11 cellular contexts compared by ENCODE assay signal in genomic region chr14:92582706-92583452, GRCh38.
DNase-seq lines count a peak whose midpoint lies in the region; ATAC-seq lines count a peak whose summit lies in the region.
"Had no signal": no experiment of that assay in that cellular context is flagged by ENCODE, and none has a peak within 500 bp of the region (broad histone marks: within the 10 kb centered on the region; RNA-seq: fewer than 3 reads in every experiment).

No MANE protein-coding gene starts in this region.

- H3K4me3 Mint-ChIP-seq in activated CD4-positive, alpha-beta T cell treated with anti-CD3 and anti-CD28 coated beads for 36 hours: no peak overlapping the region
- H3K4me3 Mint-ChIP-seq in stimulated activated naive B cell treated with anti-CD40 and anti-IgM and Interleukin-4, amounts not matched to agents 10 μg/mL and 1 μg/mL and 100 μg/mL, for 72 hours: peak overlapping the region; percentile 47 to 67

- no peaks in the 10 kb centered on the region for H3K27me3 Mint-ChIP-seq in activated CD4-positive, alpha-beta T cell treated with anti-CD3 and anti-CD28 coated beads for 36 hours
- H3K27me3 Mint-ChIP-seq in stimulated activated naive B cell treated with anti-CD40 and anti-IgM and Interleukin-4, amounts not matched to agents 10 μg/mL and 1 μg/mL and 100 μg/mL, for 72 hours: no peaks in the 10 kb centered on the region

- H3K27ac Mint-ChIP-seq in activated CD4-positive, alpha-beta T cell treated with anti-CD3 and anti-CD28 coated beads for 36 hours: peak overlapping the region; percentile 3
- H3K27ac Mint-ChIP-seq in stimulated activated naive B cell treated with anti-CD40 and anti-IgM and Interleukin-4, amounts not matched to agents 10 μg/mL and 1 μg/mL and 100 μg/mL, for 72 hours: peak overlapping the region; percentile 93

- DNase-seq in activated CD4-positive, alpha-beta T cell treated with anti-CD3 and anti-CD28 coated beads for 36 hours: peak; percentile 32
- no peak for DNase-seq in activated CD4-positive, alpha-beta T cell treated with anti-CD3 and anti-CD28 coated beads for 4 hours
- DNase-seq in MV-4-11 (lab: John Stamatoyannopoulos, UW) (peak; percentile 73), GM19240 (ENCODE audit: insufficient read length, low spot score) (no peak), SJCRH30 (no peak)
- DNase-seq in stimulated activated naive B cell treated with anti-CD40 and anti-IgM and Interleukin-4, amounts not matched to agents 10 μg/mL and 1 μg/mL and 100 μg/mL, for 72 hours: peak; percentile 78
- no peak for DNase-seq in stimulated activated CD4-positive, alpha-beta T cell treated with anti-CD3 and anti-CD28 coated beads, Interleukin-4, amount 100 ng/mL, for 24 hours
- DNase-seq: midbrain, SHP77 treated with DMSO at 0.1 percent for 48 hours had no signal

- H3K36me3 ChIP-seq in SJCRH30: no peaks in the 10 kb centered on the region

- ATAC-seq in activated CD4-positive, alpha-beta T cell treated with anti-CD3 and anti-CD28 coated beads for 36 hours: peak; percentile 19
- peak; percentile 59 for ATAC-seq in HG02759 (IDR thresholded peaks at IDR 0.05; ENCODE audit: unreplicated experiment)
- ATAC-seq in stimulated activated naive B cell treated with anti-CD40 and anti-IgM and Interleukin-4, amounts not matched to agents 10 μg/mL and 1 μg/mL and 100 μg/mL, for 72 hours (replicated peaks): peak; percentile 87
- ATAC-seq: K562 had no signal

- H3K27me3 ChIP-seq in SJCRH30: no peaks in the 10 kb centered on the region

- H3K9me3 Mint-ChIP-seq in activated CD4-positive, alpha-beta T cell treated with anti-CD3 and anti-CD28 coated beads for 36 hours (ENCODE audit: low read depth): no peaks in the 10 kb centered on the region
- peaks cover 7% of the 10 kb centered on the region in 2 donors for H3K9me3 Mint-ChIP-seq in stimulated activated naive B cell treated with anti-CD40 and anti-IgM and Interleukin-4, amounts not matched to agents 10 μg/mL and 1 μg/mL and 100 μg/mL, for 72 hours

- no peak overlapping the region for H3K4me3 ChIP-seq in SJCRH30
- H3K4me3 ChIP-seq: K562 had no signal

- H3K36me3 Mint-ChIP-seq in activated CD4-positive, alpha-beta T cell treated with anti-CD3 and anti-CD28 coated beads for 36 hours (ENCODE audit: low read depth): peaks cover 26% of the 10 kb centered on the region
- peaks cover 19 to 61% of the 10 kb centered on the region in 2 donors for H3K36me3 Mint-ChIP-seq in stimulated activated naive B cell treated with anti-CD40 and anti-IgM and Interleukin-4, amounts not matched to agents 10 μg/mL and 1 μg/mL and 100 μg/mL, for 72 hours

- POLR2A ChIA-PET in activated CD4-positive, alpha-beta T cell treated with anti-CD3 and anti-CD28 coated beads for 36 hours (lab: Charles Lee): no interaction called here

- CTCF ChIA-PET in activated CD4-positive, alpha-beta T cell treated with anti-CD3 and anti-CD28 coated beads for 36 hours (lab: Charles Lee): interaction anchor here (0.8 to 1.1 kb wide), 2 partner anchors 15 to 30 kb away, joined by 3 to 5 read pairs; no protein-coding TSS in a partner anchor

- no peaks in the 10 kb centered on the region for H3K4me1 ChIP-seq in SJCRH30

- intact Hi-C loops in activated CD4-positive, alpha-beta T cell treated with anti-CD3 and anti-CD28 coated beads for 36 hours (cut with DNase I, micrococcal nuclease): no loop called here

- no peaks in the 10 kb centered on the region for H3K9me3 ChIP-seq in SJCRH30 (replicated peaks)

- peaks cover 72% of the 10 kb centered on the region for H3K4me1 Mint-ChIP-seq in activated CD4-positive, alpha-beta T cell treated with anti-CD3 and anti-CD28 coated beads for 36 hours
- H3K4me1 Mint-ChIP-seq in stimulated activated naive B cell treated with anti-CD40 and anti-IgM and Interleukin-4, amounts not matched to agents 10 μg/mL and 1 μg/mL and 100 μg/mL, for 72 hours: peaks cover 58 to 74% of the 10 kb centered on the region in 2 donors

- no peak overlapping the region for H3K27ac ChIP-seq in SJCRH30

Comparison
In these comparisons a context has a peak if more than half of its experiments do, and no peak if none do; other contexts are left out.
1. DNase-seq: peak in activated CD4-positive, alpha-beta T cell treated with anti-CD3 and anti-CD28 coated beads for 36 hours (single experiment), MV-4-11 (single experiment) and stimulated activated naive B cell treated with anti-CD40 and anti-IgM and Interleukin-4, amounts not matched to agents 10 μg/mL and 1 μg/mL and 100 μg/mL, for 72 hours (single experiment); none in activated CD4-positive, alpha-beta T cell treated with anti-CD3 and anti-CD28 coated beads for 4 hours (0 of 2), GM19240 (single experiment), SJCRH30 (0 of 2) and stimulated activated CD4-positive, alpha-beta T cell treated with anti-CD3 and anti-CD28 coated beads, Interleukin-4, amount 100 ng/mL, for 24 hours (single experiment).
2. ATAC-seq: peak in every context shown above with its lines; median percentile 87 in stimulated activated naive B cell treated with anti-CD40 and anti-IgM and Interleukin-4, amounts not matched to agents 10 μg/mL and 1 μg/mL and 100 μg/mL, for 72 hours; 59 in HG02759; 19 in activated CD4-positive, alpha-beta T cell treated with anti-CD3 and anti-CD28 coated beads for 36 hours.